8 cellular contexts compared by ENCODE assay signal in the genomic region with DNA sequence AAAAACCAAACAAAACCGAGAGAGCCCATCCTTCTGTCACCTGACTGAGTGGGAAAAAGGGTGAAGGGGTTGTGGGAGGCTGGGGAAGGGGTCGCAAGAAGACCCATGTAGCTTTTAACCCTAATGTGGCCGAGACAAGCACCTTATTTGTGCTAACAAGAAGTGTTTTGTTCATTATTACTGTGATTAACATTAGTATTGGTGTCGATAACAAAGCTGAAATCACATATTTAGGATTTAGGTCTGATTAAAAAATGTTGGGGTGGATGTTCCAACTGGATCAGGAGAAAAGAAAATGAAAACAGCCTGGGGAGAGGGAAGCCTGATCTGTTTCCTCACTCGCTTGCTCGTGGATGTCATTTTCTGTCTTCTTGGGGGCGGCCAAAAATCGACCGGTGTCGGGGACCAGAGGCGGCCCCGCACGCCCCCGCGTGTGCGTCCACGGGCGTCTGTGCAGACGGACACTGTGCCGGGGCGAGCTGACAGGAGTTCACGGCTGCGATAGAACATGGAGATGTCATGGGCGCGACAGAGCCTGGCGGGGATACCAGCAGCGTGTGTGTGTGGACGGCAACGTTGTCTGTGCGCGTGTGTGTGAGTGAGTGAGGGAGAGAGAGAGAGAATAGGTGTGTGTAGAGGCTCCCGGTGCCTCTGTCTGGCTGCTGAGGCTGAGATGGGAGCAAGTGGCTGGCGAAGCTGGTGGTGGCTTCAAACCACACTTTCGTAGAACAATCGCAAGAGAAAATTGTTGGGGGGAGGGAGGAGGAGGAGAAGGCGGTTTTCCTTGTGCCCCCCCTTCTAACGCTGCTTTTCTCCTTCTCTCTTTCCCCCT. TPM values are rescaled to one million over a fixed set of nuclear protein-coding genes. Genes with fewer than 3 reads are reported as not detected.
DNase-seq lines count a peak whose midpoint lies in the region; ATAC-seq, FAIRE-seq and TF ChIP-seq lines count a peak whose summit lies in the region.

No MANE protein-coding gene starts in this region.

- H3K27me3 Mint-ChIP-seq in activated CD4-positive, alpha-beta T cell treated with anti-CD3 and anti-CD28 coated beads for 36 hours, result peaks cover 31% of the 10 kb centered on the region
- peaks cover 46% of the 10 kb centered on the region for H3K27me3 Mint-ChIP-seq in activated naive CD8-positive, alpha-beta T cell treated with anti-CD3 and anti-CD28 coated beads for 36 hours

- H3K27ac ChIP-seq in layer of hippocampus (ENCODE audit: low read depth, low read length) (peak overlapping the region; percentile 100), thoracic aorta (peak overlapping the region; percentile 98 to 99)

- CTCF ChIA-PET in activated CD4-positive, alpha-beta T cell treated with anti-CD3 and anti-CD28 coated beads for 36 hours (lab: Charles Lee), result interaction anchor here (1.5 to 1.8 kb wide), 2 partner anchors 37 to 47 kb away, joined by 4 to 6 read pairs; no protein-coding TSS in a partner anchor

- peaks cover 8% of the 10 kb centered on the region for H3K36me3 Mint-ChIP-seq in activated CD4-positive, alpha-beta T cell treated with anti-CD3 and anti-CD28 coated beads for 36 hours (ENCODE audit: low read depth)
- peaks cover 4% of the 10 kb centered on the region for H3K36me3 Mint-ChIP-seq in activated naive CD8-positive, alpha-beta T cell treated with anti-CD3 and anti-CD28 coated beads for 36 hours

- FAIRE-seq in urothelium cell line (lab: Jason Lieb, UNC), result no peak

- POLR2A ChIA-PET in activated CD4-positive, alpha-beta T cell treated with anti-CD3 and anti-CD28 coated beads for 36 hours (lab: Charles Lee), result no interaction called here

- no peaks in the 10 kb centered on the region for H3K9me3 ChIP-seq in thoracic aorta

- H3K4me1 Mint-ChIP-seq in activated CD4-positive, alpha-beta T cell treated with anti-CD3 and anti-CD28 coated beads for 36 hours, result peaks cover 18% of the 10 kb centered on the region
- peaks cover 19% of the 10 kb centered on the region for H3K4me1 Mint-ChIP-seq in activated naive CD8-positive, alpha-beta T cell treated with anti-CD3 and anti-CD28 coated beads for 36 hours

- no peaks in the 10 kb centered on the region for H3K9me3 Mint-ChIP-seq in activated CD4-positive, alpha-beta T cell treated with anti-CD3 and anti-CD28 coated beads for 36 hours (ENCODE audit: low read depth)
- no peaks in the 10 kb centered on the region for H3K9me3 Mint-ChIP-seq in activated naive CD8-positive, alpha-beta T cell treated with anti-CD3 and anti-CD28 coated beads for 36 hours

- H3K36me3 ChIP-seq in thoracic aorta, result no peaks in the 10 kb centered on the region

- H3K4me1 ChIP-seq in thoracic aorta (ENCODE audit: control insufficient read depth in 1 of 2, low read depth in 2 of 2), result peaks cover 51 to 83% of the 10 kb centered on the region in 2 donors

- peak; percentile 39 for ATAC-seq in activated CD4-positive, alpha-beta T cell treated with anti-CD3 and anti-CD28 coated beads for 36 hours
- ATAC-seq in thoracic aorta (ENCODE audit: insufficient number of reproducible peaks, low FRiP score, low read depth), result no peak

- H3K4me3 ChIP-seq in thoracic aorta, result peak overlapping the region; percentile 75

- no peak overlapping the region for H3K27ac Mint-ChIP-seq in activated CD4-positive, alpha-beta T cell treated with anti-CD3 and anti-CD28 coated beads for 36 hours
- no peak overlapping the region for H3K27ac Mint-ChIP-seq in activated naive CD8-positive, alpha-beta T cell treated with anti-CD3 and anti-CD28 coated beads for 36 hours

- peak; percentile 40 for DNase-seq in activated CD4-positive, alpha-beta T cell treated with anti-CD3 and anti-CD28 coated beads for 36 hours
- no peak for DNase-seq in activated CD4-positive, alpha-beta T cell treated with anti-CD3 and anti-CD28 coated beads for 4 hours
- no peak for DNase-seq in activated naive CD8-positive, alpha-beta T cell treated with anti-CD3 and anti-CD28 coated beads for 36 hours
- DNase-seq in thoracic aorta (ENCODE audit: low spot score) (no peak), urothelium cell line (ENCODE audit: low spot score) (no peak), SHP77 (lab: John Stamatoyannopoulos, UW) (no peak), NCI-H187 treated with DMSO at 0.1 percent for 48 hours (lab: John Stamatoyannopoulos, UW) (no peak)

- no peak for TF ChIP-seq CTCF in thoracic aorta (IDR thresholded peaks at IDR 0.05)

- H3K4me3 Mint-ChIP-seq in activated CD4-positive, alpha-beta T cell treated with anti-CD3 and anti-CD28 coated beads for 36 hours, result peak overlapping the region; percentile 22
- H3K4me3 Mint-ChIP-seq in activated naive CD8-positive, alpha-beta T cell treated with anti-CD3 and anti-CD28 coated beads for 36 hours, result peak overlapping the region; percentile 66

- intact Hi-C loops in activated CD4-positive, alpha-beta T cell treated with anti-CD3 and anti-CD28 coated beads for 36 hours (cut with DNase I, micrococcal nuclease), result no loop called here

- H3K27me3 ChIP-seq in layer of hippocampus (ENCODE audit: control insufficient read depth, insufficient read depth, low read length) (no peaks in the 10 kb centered on the region), thoracic aorta (replicated peaks; ENCODE audit: insufficient read depth) (no peaks in the 10 kb centered on the region)

RNA-seq across cellular contexts. Expression of a gene that starts 29.1 kb away (rescaled TPM):
- 1 to 10 TPM; 4.3 to 4.8 TPM for total RNA-seq in activated CD4-positive, alpha-beta T cell treated with anti-CD3 and anti-CD28 coated beads for 36 hours
- total RNA-seq in activated naive CD8-positive, alpha-beta T cell treated with anti-CD3 and anti-CD28 coated beads for 36 hours, result 1 to 10 TPM; 6.3 to 8.7 TPM
- total RNA-seq in thoracic aorta, result 100 to 1,000 TPM; 126 to 145 TPM

RNA-seq across cellular contexts. Expression of a gene that starts 55.0 kb away (rescaled TPM):
- under 1 TPM; 0.21 to 0.25 TPM for total RNA-seq in activated CD4-positive, alpha-beta T cell treated with anti-CD3 and anti-CD28 coated beads for 36 hours
- total RNA-seq in activated naive CD8-positive, alpha-beta T cell treated with anti-CD3 and anti-CD28 coated beads for 36 hours, result not detected
- total RNA-seq in thoracic aorta, result not detected

Comparison
In these comparisons a context has a peak if more than half of its experiments do, and no peak if none do; other contexts are left out.
1. RNA of a gene that starts 29.1 kb away (total RNA-seq): 126 to 145 TPM in thoracic aorta; 6.3 to 8.7 TPM in activated naive CD8-positive, alpha-beta T cell treated with anti-CD3 and anti-CD28 coated beads for 36 hours and 4.3 to 4.8 TPM in activated CD4-positive, alpha-beta T cell treated with anti-CD3 and anti-CD28 coated beads for 36 hours; every median in the first group is over 10 times any median in the second.